8 cellular contexts compared by ENCODE assay signal in genomic region chr5:69189162-69190086, GRCh38. TPM values are rescaled to one million over a fixed set of nuclear protein-coding genes. Genes with fewer than 3 reads are reported as not detected.
DNase-seq lines count a peak whose midpoint lies in the region; ATAC-seq lines count a peak whose summit lies in the region.

CENPH (plus strand) TSS chr5:69189583; CDS start chr5:69189635, 52 bp downstream.

- H3K9me3 Mint-ChIP-seq in IgD-negative memory B cell = no peaks in the 10 kb centered on the region

- H3K27me3 Mint-ChIP-seq in IgD-negative memory B cell = no peaks in the 10 kb centered on the region

- H3K4me3 Mint-ChIP-seq in IgD-negative memory B cell = peak within 1 kb of the TSS; percentile 91 to 96 (median 93)

- H3K4me1 Mint-ChIP-seq in IgD-negative memory B cell = peaks cover 9 to 13% (median 10%) of the 10 kb centered on the region in 3 donors

- H3K36me3 Mint-ChIP-seq in IgD-negative memory B cell = peaks cover 2% of the 10 kb centered on the region

- ATAC-seq in GM21576 (IDR thresholded peaks at IDR 0.05; ENCODE audit: unreplicated experiment) = peak; percentile 93

- DNase-seq in DMS153 (lab: John Stamatoyannopoulos, UW) = peak; percentile 57
- DNase-seq in OCI-M1 (lab: John Stamatoyannopoulos, UW) = peak; percentile 96
- peak; percentile 83 for DNase-seq in activated T-cell treated with anti-CD3 and anti-CD28 coated beads for 1 hour (ENCODE audit: low read depth)
- DNase-seq in epidermal melanocyte (ENCODE audit: insufficient read length, low spot score) = peak; percentile 90
- DNase-seq in middle frontal gyrus (ENCODE audit: extremely low spot score, low spot score) = peak; percentile 75
- DNase-seq in stimulated activated CD8-positive, alpha-beta memory T cell treated with anti-CD3 and anti-CD28 coated beads, Interleukin-2, amount 100 ng/mL, for 48 hours (ENCODE audit: low read depth in 2 of 2) = peak; percentile 82 to 90

- peak within 1 kb of the TSS; percentile 80 to 93 (median 90) for H3K27ac Mint-ChIP-seq in IgD-negative memory B cell

RNA-seq across cellular contexts. Expression of gene CENPH, which starts in this region (rescaled TPM):
- 18.0 TPM for polyA plus RNA-seq in IgD-negative memory B cell

Comparison
In these comparisons a context has a peak if more than half of its experiments do, and no peak if none do; other contexts are left out.
1. Peak in every context shown above with its lines: DNase-seq and ATAC-seq.